Comparison of ENCODE assay signal across 9 cellular contexts in the genomic region with DNA sequence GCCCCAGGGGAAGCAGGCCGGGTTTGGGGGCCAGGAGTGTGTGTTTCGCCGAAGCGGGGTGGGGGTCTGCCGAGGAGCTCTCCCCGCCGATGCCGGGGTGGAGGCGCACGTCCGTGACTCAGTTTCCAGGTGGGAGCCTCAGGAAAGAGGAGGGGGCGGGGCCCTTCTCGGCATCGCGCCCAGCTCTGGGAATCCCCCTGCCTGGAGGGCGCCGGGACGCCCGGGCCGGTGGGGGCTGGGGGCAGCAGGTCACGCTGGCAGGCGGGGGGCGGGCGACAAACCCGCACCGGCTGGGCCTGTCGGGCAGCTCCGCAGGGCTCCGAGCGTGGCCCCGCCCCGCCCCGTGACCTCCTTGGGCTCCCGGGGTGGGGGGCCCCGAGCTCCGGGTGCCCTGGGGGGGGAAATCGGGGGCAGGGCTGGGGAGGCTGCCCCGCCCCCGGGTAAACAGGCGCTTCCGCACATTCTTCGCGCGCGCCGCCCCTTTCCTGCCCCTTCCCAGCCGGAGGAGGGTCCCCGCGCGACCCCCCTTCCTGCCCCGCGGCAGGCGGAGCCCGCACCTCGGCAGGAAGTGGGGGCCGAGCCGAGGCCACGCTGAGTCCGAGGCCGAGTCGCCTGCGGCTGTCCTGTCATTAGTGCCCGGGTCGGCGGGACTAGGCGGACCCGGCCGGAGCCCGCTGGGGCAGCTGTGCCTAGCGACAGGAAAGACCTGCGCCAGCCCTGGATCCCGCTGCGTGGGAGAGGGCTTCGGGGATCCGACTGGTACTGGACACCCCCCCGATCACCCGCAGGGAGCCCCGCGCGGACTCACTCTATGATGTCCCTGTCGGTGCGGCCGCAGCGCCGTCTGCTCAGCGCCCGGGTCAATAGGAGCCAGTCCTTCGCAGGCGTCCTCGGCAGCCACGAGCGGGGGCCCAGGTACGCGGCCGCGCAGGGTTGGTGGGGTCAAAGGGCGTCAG. TPM values are rescaled to one million over a fixed set of nuclear protein-coding genes. Genes with fewer than 3 reads are reported as not detected.
DNase-seq lines count a peak whose midpoint lies in the region; ATAC-seq and TF ChIP-seq lines count a peak whose summit lies in the region.
"Had no signal": no experiment of that assay in that cellular context is flagged by ENCODE, and none has a peak within 500 bp of the region (broad histone marks: within the 10 kb centered on the region; RNA-seq: fewer than 3 reads in every experiment).

No MANE protein-coding gene starts in this region.

- H3K36me3 ChIP-seq in HUES6 (ENCODE audit: control insufficient read depth, insufficient read depth, low read length) = peaks cover 29% of the 10 kb centered on the region
- H3K36me3 ChIP-seq in esophagus squamous epithelium = peaks cover 13 to 39% (median 16%) of the 10 kb centered on the region in 3 donors

- H3K4me3 ChIP-seq in HUES6 (ENCODE audit: low read depth, low read length) (peak overlapping the region; percentile 76), esophagus squamous epithelium (peak overlapping the region; percentile 67 to 82 (median 79))

- ATAC-seq in natural killer cell treated with Interleukin-12 subunit alpha and Interleukin-12 subunit beta and Interleukin-15 and Interleukin-18, amount 100 ng/mL, for 72 hours = peak; percentile 74 to 85
- no peak for ATAC-seq in GM19455 (IDR thresholded peaks at IDR 0.05; ENCODE audit: unreplicated experiment)
- no peak for ATAC-seq in GM18858 (IDR thresholded peaks at IDR 0.05; ENCODE audit: unreplicated experiment)

- peaks cover 44 to 51% of the 10 kb centered on the region in 2 donors for H3K4me1 Mint-ChIP-seq in natural killer cell treated with Interleukin-12 subunit alpha and Interleukin-12 subunit beta and Interleukin-15 and Interleukin-18, amount 100 ng/mL, for 72 hours (ENCODE audit: low read depth in 2 of 2)
- H3K4me1 Mint-ChIP-seq in type B pancreatic cell (ENCODE audit: unreplicated experiment) = peaks cover 28% of the 10 kb centered on the region

- CTCF ChIA-PET in GM10248 (lab: Yijun Ruan, JAX) = interaction anchor here (0.8 to 20.3 kb wide), 14 partner anchors 7 to 279 kb away, joined by 3 to 357 read pairs (median 6); partner anchors contain the start of genes ACD, ATP6V0D1, C16orf86 and ENKD1

- 0 to 7% methylated on average over 3 to 5 of the region's 97 CpGs for WGBS in esophagus squamous epithelium, 2 donors

- H3K9ac ChIP-seq in HUES6 (ENCODE audit: low read length) = peak overlapping the region; percentile 59

- peaks cover 52% of the 10 kb centered on the region for H3K27me3 ChIP-seq in HUES6 (ENCODE audit: control insufficient read depth, insufficient read depth, low read length)
- no peaks in the 10 kb centered on the region for H3K27me3 ChIP-seq in esophagus squamous epithelium

- H3K9me3 Mint-ChIP-seq in natural killer cell treated with Interleukin-12 subunit alpha and Interleukin-12 subunit beta and Interleukin-15 and Interleukin-18, amount 100 ng/mL, for 72 hours = no peaks in the 10 kb centered on the region
- H3K9me3 Mint-ChIP-seq in type B pancreatic cell = no peaks in the 10 kb centered on the region

- no peak for TF ChIP-seq CTCF in GM10248 (IDR thresholded peaks at IDR 0.05; ENCODE audit: control extremely low read depth, extremely low read depth, low read depth, missing control alignments)
- TF ChIP-seq CTCF in esophagus squamous epithelium (IDR thresholded peaks at IDR 0.05) = no peak
- TF ChIP-seq CTCF in type B pancreatic cell (conservative IDR thresholded peaks at IDR 0.05) = no peak

- H3K27ac ChIP-seq in HUES6 (ENCODE audit: low read depth, low read length) = peak overlapping the region; percentile 69; the same call in 1 of the 2 replicates
- H3K27ac ChIP-seq in esophagus squamous epithelium = peak overlapping the region; percentile 84 to 92 (median 88)

- intact Hi-C loops in esophagus squamous epithelium (cut with DNase I) = no loop called here

- DNase-seq in GM10248 (ENCODE audit: extremely low spot score) (peak; percentile 86), activated T-cell treated with anti-CD3 and anti-CD28 coated beads for 48 hours (ENCODE audit: low read depth) (peak; percentile 31), esophagus squamous epithelium (lab: John Stamatoyannopoulos, UW) (no peak), type B pancreatic cell (ENCODE audit: extremely low spot score, unreplicated experiment) (peak; percentile 71)
- peak; percentile 87 for DNase-seq in natural killer cell treated with Interleukin-12 subunit alpha and Interleukin-12 subunit beta and Interleukin-15 and Interleukin-18, amount 100 ng/mL, for 72 hours (ENCODE audit: low spot score)

- no peaks in the 10 kb centered on the region for H3K9me3 ChIP-seq in HUES6 (ENCODE audit: control insufficient read depth, insufficient read depth, low read depth, low read length)
- H3K9me3 ChIP-seq in esophagus squamous epithelium = no peaks in the 10 kb centered on the region

- H3K36me3 Mint-ChIP-seq in natural killer cell treated with Interleukin-12 subunit alpha and Interleukin-12 subunit beta and Interleukin-15 and Interleukin-18, amount 100 ng/mL, for 72 hours = peaks cover 7% of the 10 kb centered on the region
- H3K36me3 Mint-ChIP-seq in type B pancreatic cell = peaks cover 10% of the 10 kb centered on the region

- no peak for TF ChIP-seq POLR2A in esophagus squamous epithelium (IDR thresholded peaks at IDR 0.05)

- H3K4me3 Mint-ChIP-seq in natural killer cell treated with Interleukin-12 subunit alpha and Interleukin-12 subunit beta and Interleukin-15 and Interleukin-18, amount 100 ng/mL, for 72 hours = peak overlapping the region; percentile 87
- peak overlapping the region; percentile 82 for H3K4me3 Mint-ChIP-seq in type B pancreatic cell

- H3K27me3 Mint-ChIP-seq in natural killer cell treated with Interleukin-12 subunit alpha and Interleukin-12 subunit beta and Interleukin-15 and Interleukin-18, amount 100 ng/mL, for 72 hours = no peaks in the 10 kb centered on the region
- peaks cover 41% of the 10 kb centered on the region for H3K27me3 Mint-ChIP-seq in type B pancreatic cell

- H3K4me1 ChIP-seq in HUES6 (ENCODE audit: control insufficient read depth, insufficient read depth, low read length) = peaks cover 15% of the 10 kb centered on the region; the same call in 1 of the 2 replicates
- H3K4me1 ChIP-seq in esophagus squamous epithelium = peaks cover 17 to 95% (median 30%) of the 10 kb centered on the region in 3 donors

- POLR2A ChIA-PET in GM10248 (lab: Yijun Ruan, JAX) = interaction anchor here (1.3 to 1.7 kb wide), 2 partner anchors 17 to 24 kb away, joined by 4 to 5 read pairs; no protein-coding TSS in a partner anchor

- H3K27ac Mint-ChIP-seq in natural killer cell treated with Interleukin-12 subunit alpha and Interleukin-12 subunit beta and Interleukin-15 and Interleukin-18, amount 100 ng/mL, for 72 hours = peak overlapping the region; percentile 51 to 88
- H3K27ac Mint-ChIP-seq in type B pancreatic cell = no peak overlapping the region

RNA-seq across cellular contexts. Expression of gene RIPOR1, which starts 9.3 kb away (rescaled TPM):
- total RNA-seq in esophagus squamous epithelium (10 to 100 TPM in 3 of 4 donors, 1 to 10 TPM in 1; 6.6 to 24.0 (median 15.6) TPM), type B pancreatic cell (ENCODE audit: low replicate concordance) (38.5 and 43.1 TPM in 2 replicates)
- total RNA-seq in natural killer cell treated with Interleukin-12 subunit alpha and Interleukin-12 subunit beta and Interleukin-15 and Interleukin-18, amount 100 ng/mL, for 72 hours = 10 to 100 TPM; 47.7 to 48.2 TPM

RNA-seq across cellular contexts. Expression of gene CTCF, which starts 24.4 kb away (rescaled TPM):
- total RNA-seq in esophagus squamous epithelium (10 to 100 TPM; 29.9 to 35.5 (median 33.5) TPM), type B pancreatic cell (ENCODE audit: low replicate concordance) (48.4 and 57.8 TPM in 2 replicates)
- total RNA-seq in natural killer cell treated with Interleukin-12 subunit alpha and Interleukin-12 subunit beta and Interleukin-15 and Interleukin-18, amount 100 ng/mL, for 72 hours = 10 to 100 TPM; 54.3 to 72.4 TPM

RNA-seq across cellular contexts. Expression of gene AGRP, which starts 54.6 kb away (rescaled TPM):
- total RNA-seq in esophagus squamous epithelium (not detected), type B pancreatic cell (ENCODE audit: low replicate concordance) (not detected in 2 replicates)
- total RNA-seq in natural killer cell treated with Interleukin-12 subunit alpha and Interleukin-12 subunit beta and Interleukin-15 and Interleukin-18, amount 100 ng/mL, for 72 hours = not detected
- total RNA-seq: LHCN-M2 had no signal

RNA-seq across cellular contexts. Expression of gene ATP6V0D1, which starts 57.0 kb away (rescaled TPM):
- total RNA-seq in esophagus squamous epithelium = 100 to 1,000 TPM in 3 of 4 donors, 10 to 100 TPM in 1; 99.4 to 158 (median 131) TPM
- 10 to 100 TPM; 66.9 to 85.5 TPM for total RNA-seq in natural killer cell treated with Interleukin-12 subunit alpha and Interleukin-12 subunit beta and Interleukin-15 and Interleukin-18, amount 100 ng/mL, for 72 hours
- 73.5 and 94.4 TPM in 2 replicates for total RNA-seq in type B pancreatic cell (ENCODE audit: low replicate concordance)

Comparison
In these comparisons a context has a peak if more than half of its experiments do, and no peak if none do; other contexts are left out.
1. ATAC-seq: peak in natural killer cell treated with Interleukin-12 subunit alpha and Interleukin-12 subunit beta and Interleukin-15 and Interleukin-18, amount 100 ng/mL, for 72 hours (2 of 2); none in GM19455 (single experiment) and GM18858 (single experiment).